In genomic region chr2:241926541-241927311, GRCh38 we compare ENCODE assay signal across 18 cellular contexts. TPM values are rescaled to one million over a fixed set of nuclear protein-coding genes. Genes with fewer than 3 reads are reported as not detected.
DNase-seq lines count a peak whose midpoint lies in the region; ATAC-seq and TF ChIP-seq lines count a peak whose summit lies in the region.
"Had no signal": no experiment of that assay in that cellular context is flagged by ENCODE, and none has a peak within 500 bp of the region (broad histone marks: within the 10 kb centered on the region; RNA-seq: fewer than 3 reads in every experiment).

No MANE protein-coding gene starts in this region.

- peaks cover 22% of the 10 kb centered on the region for H3K4me1 Mint-ChIP-seq in Calu3 (ENCODE audit: low read depth, unreplicated experiment)
- H3K4me1 Mint-ChIP-seq in nephron progenitor cell: peaks cover 12% of the 10 kb centered on the region

- H3K27me3 Mint-ChIP-seq in Calu3 (ENCODE audit: unreplicated experiment) (peaks cover 36% of the 10 kb centered on the region), nephron progenitor cell (ENCODE audit: low read depth, poor library complexity) (peaks cover 18% of the 10 kb centered on the region)

- H3K4me3 Mint-ChIP-seq in Calu3 (ENCODE audit: low read depth, unreplicated experiment) (peak overlapping the region; percentile 33), nephron progenitor cell (no peak overlapping the region)
- H3K4me3 Mint-ChIP-seq: activated naive CD4-positive, alpha-beta T cell treated with anti-CD3 and anti-CD28 coated beads for 36 hours had no signal

- TF ChIP-seq CTCF in Calu3 (IDR thresholded peaks at IDR 0.05; ENCODE audit: unreplicated experiment) (no peak), nephron progenitor cell (IDR thresholded peaks at IDR 0.05) (no peak)

- no peaks in the 10 kb centered on the region for H3K36me3 Mint-ChIP-seq in Calu3 (ENCODE audit: insufficient read depth, unreplicated experiment)
- H3K36me3 Mint-ChIP-seq in nephron progenitor cell (ENCODE audit: low read depth): no peaks in the 10 kb centered on the region

- H3K27ac Mint-ChIP-seq in Calu3 (ENCODE audit: unreplicated experiment): no peak overlapping the region
- peak overlapping the region; percentile 72 for H3K27ac Mint-ChIP-seq in nephron progenitor cell
- H3K27ac Mint-ChIP-seq: activated naive CD4-positive, alpha-beta T cell treated with anti-CD3 and anti-CD28 coated beads for 36 hours had no signal

- peak; percentile 61 for DNase-seq in Calu3
- peak; percentile 26 for DNase-seq in kidney glomerular epithelial cell (lab: John Stamatoyannopoulos, UW)
- no peak for DNase-seq in nephron progenitor cell
- DNase-seq in NCI-H187 treated with DMSO at 0.1 percent for 48 hours (lab: John Stamatoyannopoulos, UW): no peak
- DNase-seq in RKO (ENCODE audit: low spot score): no peak
- no peak for DNase-seq in NCI-H510A treated with DMSO at 0.1 percent for 48 hours (lab: John Stamatoyannopoulos, UW)
- DNase-seq in stimulated activated CD4-positive, alpha-beta T cell treated with anti-CD3 and anti-CD28 coated beads, Interleukin-15, amount 100 ng/mL, for 24 hours: no peak
- DNase-seq: activated CD4-positive, alpha-beta T cell treated with anti-CD3 and anti-CD28 coated beads, Interleukin-2, amount 50 U/mL, for 1 hour; activated naive CD4-positive, alpha-beta T cell treated with anti-CD3 and anti-CD28 coated beads for 36 hours; COR-L47; heart left ventricle; NCI-H446; SHP77; stimulated activated CD4-positive, alpha-beta T cell treated with anti-CD3 and anti-CD28 coated beads, Interleukin-4, amount 100 ng/mL, for 24 hours; substantia nigra; T-helper 1 cell had no signal

- CTCF ChIA-PET in Calu3 (lab: Charles Lee): no interaction called here

- H3K9me3 Mint-ChIP-seq in Calu3 (ENCODE audit: low read depth, unreplicated experiment) (no peaks in the 10 kb centered on the region), nephron progenitor cell (no peaks in the 10 kb centered on the region)
- H3K9me3 Mint-ChIP-seq: activated naive CD4-positive, alpha-beta T cell treated with anti-CD3 and anti-CD28 coated beads for 36 hours had no signal

- peak; percentile 70 for ATAC-seq in HG03354 (IDR thresholded peaks at IDR 0.05; ENCODE audit: poor library complexity, severe bottlenecking, unreplicated experiment)

- no TSS peak for BruUV-seq in Calu3 (replicated peaks; lab: Mats Ljungman, UMichigan)

- intact Hi-C loops in Calu3 (cut with micrococcal nuclease; ENCODE audit: unreplicated experiment): no loop called here

RNA-seq across cellular contexts. Expression of gene RTP5, which starts 57.2 kb away (rescaled TPM):
- not detected in 2 replicates for total RNA-seq in Calu3 (2022)
- total RNA-seq: activated naive CD4-positive, alpha-beta T cell treated with anti-CD3 and anti-CD28 coated beads for 36 hours; heart left ventricle; M059J had no signal

Comparison
In these comparisons a context has a peak if more than half of its experiments do, and no peak if none do; other contexts are left out.
1. DNase-seq: peak in Calu3 (single experiment) and kidney glomerular epithelial cell (single experiment); none in nephron progenitor cell (single experiment), NCI-H187 treated with DMSO at 0.1 percent for 48 hours (single experiment), RKO (single experiment), NCI-H510A treated with DMSO at 0.1 percent for 48 hours (single experiment) and stimulated activated CD4-positive, alpha-beta T cell treated with anti-CD3 and anti-CD28 coated beads, Interleukin-15, amount 100 ng/mL, for 24 hours (single experiment).